Comparison of ENCODE assay signal across 13 cellular contexts in the genomic region with DNA sequence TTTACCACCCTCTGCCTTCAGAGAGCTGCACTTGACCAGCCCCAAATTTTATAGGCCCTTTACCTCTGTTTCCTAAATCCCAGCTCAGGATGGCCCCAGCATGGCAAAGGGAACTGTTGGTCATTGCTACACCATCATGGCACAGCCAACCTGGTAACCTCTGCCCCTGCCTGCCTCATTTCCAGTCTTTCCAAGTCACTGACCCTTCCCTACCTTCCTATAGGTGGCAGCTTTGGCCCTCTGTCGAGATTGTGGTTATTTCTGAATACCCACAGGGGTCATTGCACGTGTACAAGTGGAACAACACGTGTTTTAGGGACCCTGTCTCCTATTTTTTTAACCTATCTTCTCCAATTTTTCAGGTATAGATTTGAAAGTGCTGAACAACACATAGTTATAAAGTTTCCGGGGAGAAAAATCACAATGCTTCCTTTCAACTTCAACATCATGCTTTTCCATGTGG. TPM values are rescaled to one million over a fixed set of nuclear protein-coding genes. Genes with fewer than 3 reads are reported as not detected.
DNase-seq lines count a peak whose midpoint lies in the region; ATAC-seq, FAIRE-seq and TF ChIP-seq lines count a peak whose summit lies in the region.
"Had no signal": no experiment of that assay in that cellular context is flagged by ENCODE, and none has a peak within 500 bp of the region (broad histone marks: within the 10 kb centered on the region; RNA-seq: fewer than 3 reads in every experiment).

No MANE protein-coding gene starts in this region.

- DNase-seq in GM10248 (ENCODE audit: extremely low spot score): no peak
- no peak for DNase-seq in MM.1S
- DNase-seq in GM12878 (ENCODE audit: low read depth, low spot score): no peak
- no peak for DNase-seq in nephron progenitor cell
- no peak for DNase-seq in NCI-H2196 (lab: John Stamatoyannopoulos, UW; ENCODE audit: unreplicated experiment)
- no peak for DNase-seq in NCI-H345 (lab: John Stamatoyannopoulos, UW)
- DNase-seq in activated CD8-positive, alpha-beta memory T cell treated with anti-CD3 and anti-CD28 coated beads, Interleukin-2, amount 50 U/mL, for 4 hours: no peak
- DNase-seq: activated CD8-positive, alpha-beta T cell treated with anti-CD3 and anti-CD28 coated beads, Interleukin-2, amount 10 ng/mL, durations not matched to agents 7 days and 5 days; DMS79 treated with DMSO at 0.1 percent for 48 hours; NCI-H2081 treated with DMSO at 0.1 percent for 48 hours; ovary; SJCRH30 had no signal

- FAIRE-seq in GM12878 (lab: Jason Lieb, UNC): no peak
- FAIRE-seq: GM18507 had no signal

- no TSS peak for BruUV-seq in GM12878 (replicated peaks; lab: Mats Ljungman, UMichigan)

- WGBS in GM12878 (ENCODE audit: insufficient coverage, insufficient replicate concordance, low lambda C conversion rate, missing lambda C conversion rate): 25% methylated on average over 4 of the region's 4 CpGs

- H3K9me2 ChIP-seq in MM.1S (replicated peaks; ENCODE audit: insufficient read depth, low read length): no peaks in the 10 kb centered on the region

- H3K9me3 ChIP-seq in MM.1S (replicated peaks; ENCODE audit: insufficient read depth, low read length) (no peaks in the 10 kb centered on the region), GM12878 (replicated peaks; ENCODE audit: control insufficient read depth, insufficient read depth, low read length) (no peaks in the 10 kb centered on the region)
- H3K9me3 ChIP-seq: ovary, SJCRH30 had no signal

- TF ChIP-seq EP300 in GM12878 (IDR thresholded peaks at IDR 0.05; ENCODE audit: borderline replicate concordance in 1 of 2, control insufficient read depth in 1 of 2, low read depth in 2 of 2, low read length in 2 of 2): no peak

- H3K4me1 ChIP-seq in MM.1S (ENCODE audit: low read length) (no peaks in the 10 kb centered on the region), GM12878 (ENCODE audit: control insufficient read depth, insufficient read depth, low read length) (no peaks in the 10 kb centered on the region; the same call in 1 of the 2 replicates)
- H3K4me1 ChIP-seq: SJCRH30 had no signal

- H3K9me3 Mint-ChIP-seq in nephron progenitor cell: no peaks in the 10 kb centered on the region

- H3K9ac ChIP-seq in MM.1S (ENCODE audit: low read length) (no peak overlapping the region), GM12878 (ENCODE audit: control insufficient read depth, insufficient read depth, low read length) (peak overlapping the region; percentile 40; the same call in 1 of the 2 replicates)

- no peaks in the 10 kb centered on the region for H3K79me2 ChIP-seq in MM.1S (ENCODE audit: low read length)
- peaks cover 60% of the 10 kb centered on the region for H3K79me2 ChIP-seq in GM12878 (ENCODE audit: control insufficient read depth, insufficient read depth, low read length)

- H2AFZ ChIP-seq in MM.1S (ENCODE audit: low read length): no peak overlapping the region
- no peak overlapping the region for H2AFZ ChIP-seq in GM12878 (ENCODE audit: control insufficient read depth, low read depth, low read length)

- H3K27me3 Mint-ChIP-seq in nephron progenitor cell (ENCODE audit: low read depth, poor library complexity): peaks cover 65% of the 10 kb centered on the region

- H3K27ac Mint-ChIP-seq in nephron progenitor cell: no peak overlapping the region
- H3K27ac Mint-ChIP-seq: activated CD8-positive, alpha-beta T cell treated with anti-CD3 and anti-CD28 coated beads, Interleukin-2, amount 10 ng/mL, durations not matched to agents 7 days and 5 days had no signal

- TF ChIP-seq CTCF in GM10248 (IDR thresholded peaks at IDR 0.05; ENCODE audit: control extremely low read depth, extremely low read depth, low read depth, missing control alignments): peak; percentile 9
- TF ChIP-seq CTCF in MM.1S (IDR thresholded peaks at IDR 0.05; ENCODE audit: low read length): peak; percentile 29; the same call in 1 of the 2 replicates
- peak; percentile 20 to 31 (median 30); a peak in 4 of 6 replicates for TF ChIP-seq CTCF in GM12878 (IDR thresholded peaks at IDR 0.05 in 2 of 3, conservative IDR thresholded peaks at IDR 0.05 in 1 of 3; ENCODE audit: control insufficient read depth in 2 of 3, extremely low read depth in 1 of 3, insufficient read depth in 1 of 3, low read depth in 3 of 3, low read length in 3 of 3)
- TF ChIP-seq CTCF in nephron progenitor cell (IDR thresholded peaks at IDR 0.05): no peak

- no peaks in the 10 kb centered on the region for H3F3A ChIP-seq in MM.1S (ENCODE audit: insufficient read depth, low read length)

- peaks cover 35% of the 10 kb centered on the region for H3K4me1 Mint-ChIP-seq in nephron progenitor cell

- SMC1A ChIA-PET in GM12878 (lab: Charles Lee; ENCODE audit: uncharacterized antibody, unreplicated experiment): interaction anchor here (0.6 to 2.6 kb wide), 8 partner anchors 8 to 591 kb away, joined by 3 to 7 read pairs (median 4); no protein-coding TSS in a partner anchor

- CTCF ChIA-PET in GM10248 (lab: Yijun Ruan, JAX) (interaction anchor here (1.0 to 2.1 kb wide), 3 partner anchors 10 to 591 kb away, joined by 3 to 7 read pairs (median 6); no protein-coding TSS in a partner anchor), GM12878 (lab: Yijun Ruan, JAX) (interaction anchor here (0.9 to 1.9 kb wide), 9 partner anchors 9 to 591 kb away, joined by 3 to 11 read pairs (median 5); no protein-coding TSS in a partner anchor)

- intact Hi-C loops in GM12878 (cut with micrococcal nuclease; ENCODE audit: unreplicated experiment): no loop called here

- TF ChIP-seq POLR2A in GM12878 (IDR thresholded peaks at IDR 0.05; ENCODE audit: low read depth, low read length): no peak

- ATAC-seq in GM12878: no peak
- ATAC-seq: activated CD8-positive, alpha-beta T cell treated with anti-CD3 and anti-CD28 coated beads, Interleukin-2, amount 10 ng/mL, durations not matched to agents 7 days and 5 days had no signal

- RAD21 ChIA-PET in GM12878 (lab: Charles Lee; ENCODE audit: unreplicated experiment): interaction anchor here (0.6 to 1.3 kb wide), 4 partner anchors 9 to 354 kb away, joined by 3 to 5 read pairs (median 3); no protein-coding TSS in a partner anchor

- H3K36me3 ChIP-seq in MM.1S (replicated peaks; ENCODE audit: insufficient read depth, low read length) (no peaks in the 10 kb centered on the region), GM12878 (ENCODE audit: control insufficient read depth in 2 of 2, insufficient read depth in 2 of 2, low read length in 1 of 2) (no peaks in the 10 kb centered on the region)
- H3K36me3 ChIP-seq: ovary, SJCRH30 had no signal

- no peaks in the 10 kb centered on the region for H3K27me3 ChIP-seq in MM.1S (replicated peaks; ENCODE audit: insufficient read depth, low read length)
- no peaks in the 10 kb centered on the region; a peak in 1 of 4 replicates for H3K27me3 ChIP-seq in GM12878 (replicated peaks in 1 of 2; ENCODE audit: control insufficient read depth in 2 of 2, insufficient read depth in 2 of 2, low read length in 1 of 2)
- H3K27me3 ChIP-seq: ovary had no signal

- H3K27ac ChIP-seq in MM.1S (ENCODE audit: low read length): no peak overlapping the region
- no peak overlapping the region for H3K27ac ChIP-seq in GM12878 (ENCODE audit: control insufficient read depth, insufficient read depth)
- H3K27ac ChIP-seq: ovary, SJCRH30 had no signal

- H4K20me1 ChIP-seq in MM.1S (ENCODE audit: insufficient read depth, low read length) (no peaks in the 10 kb centered on the region), GM12878 (ENCODE audit: control insufficient read depth, insufficient read depth) (no peaks in the 10 kb centered on the region; the same call in 1 of the 2 replicates)

- in situ Hi-C loops in GM12878 (cut with MboI): no loop called here

- H3K36me3 Mint-ChIP-seq in nephron progenitor cell (ENCODE audit: low read depth): no peaks in the 10 kb centered on the region

- H3K4me3 ChIP-seq in MM.1S (ENCODE audit: low read length): no peak overlapping the region
- peak overlapping the region; percentile 88; the same call in 1 of the 2 replicates for H3K4me3 ChIP-seq in GM12878
- H3K4me3 ChIP-seq: ovary, SJCRH30 had no signal

- H3K4me2 ChIP-seq in MM.1S (ENCODE audit: low read depth, low read length): no peak overlapping the region
- peak overlapping the region; percentile 88 for H3K4me2 ChIP-seq in GM12878 (ENCODE audit: control insufficient read depth, insufficient read depth)

- peak overlapping the region; percentile 87 for H3K4me3 Mint-ChIP-seq in nephron progenitor cell
- H3K4me3 Mint-ChIP-seq: activated CD8-positive, alpha-beta T cell treated with anti-CD3 and anti-CD28 coated beads, Interleukin-2, amount 10 ng/mL, durations not matched to agents 7 days and 5 days had no signal

- POLR2A ChIA-PET in GM10248 (lab: Yijun Ruan, JAX) (no interaction called here), GM12878 (lab: Charles Lee) (interaction anchor here (1.6 kb wide), 1 partner anchor 13 kb away, joined by 3 read pairs; no protein-coding TSS in a partner anchor)

- TF ChIP-seq RAD21 in GM12878 (IDR thresholded peaks at IDR 0.05; ENCODE audit: insufficient read depth, low read depth, low read length): no peak

TF ChIP-seq in GM12878, 131 proteins besides CTCF, POLR2A, EP300 and RAD21 (continues in another document):
- peak; percentile 32; the same call in 1 of the 2 replicates for TF ChIP-seq RAD51 (IDR thresholded peaks at IDR 0.05)
- peak; percentile 75 to 78; a peak in 2 of 4 replicates for TF ChIP-seq BHLHE40 (IDR thresholded peaks at IDR 0.05; ENCODE audit: borderline replicate concordance in 1 of 2, low read depth in 2 of 2, low read length in 1 of 2)
- TF ChIP-seq MEF2B (IDR thresholded peaks at IDR 0.05; ENCODE audit: partially characterized antibody, poor library complexity, severe bottlenecking): peak; percentile 12
- TF ChIP-seq ASH2L (IDR thresholded peaks at IDR 0.05; ENCODE audit: borderline replicate concordance, low read depth): no peak
- TF ChIP-seq POU2F2 (IDR thresholded peaks at IDR 0.05; ENCODE audit: borderline replicate concordance, low read depth, low read length): no peak
- no peak for TF ChIP-seq CEBPB (IDR thresholded peaks at IDR 0.05; ENCODE audit: borderline replicate concordance in 1 of 2, low read depth in 2 of 2, low read length in 2 of 2)

RNA-seq across cellular contexts. Expression of a gene that starts 2.8 kb away (rescaled TPM):
- total RNA-seq in GM12878 (2013; cell fraction: nucleolus; rRNA removed): 64.7 and 65.5 TPM in 2 replicates
- total RNA-seq in GM12878 (2014; rRNA removed): 10.5 and 10.6 TPM in 2 replicates
- 5.0 and 5.3 TPM in 2 replicates for total RNA-seq in GM12878 (2014; rRNA removed; fragmentation: Illumina TruSeq; extraction: Trizol)
- 7.0 and 7.9 TPM in 2 replicates for total RNA-seq in GM12878 (2021)
- polyA plus RNA-seq in GM12878 (2011; ENCODE audit: low read depth): 2.1 TPM
- 8.4 and 14.2 TPM in 2 replicates for polyA plus RNA-seq in GM12878 (2011; rRNA removed)
- 18.5 and 20.2 TPM in 2 replicates for polyA plus RNA-seq in GM12878 (2011; cell fraction: cytosol; rRNA removed)
- 17.3 and 18.2 TPM in 2 replicates for polyA plus RNA-seq in GM12878 (2011; cell fraction: nucleus; rRNA removed)
- 4.6 and 7.8 TPM in 2 replicates for polyA plus RNA-seq in GM12878 (2012)
- 1.1 and 3.5 TPM in 2 replicates for polyA plus RNA-seq in GM12878 (2014; fragmentation: Illumina TruSeq; extraction: Trizol)
- 1 to 10 TPM; 1.2 to 2.0 TPM for polyA plus RNA-seq in GM12878 (2014; fragmentation: Nextera tagmentation; extraction: Ambion mirVana)
- polyA plus RNA-seq in GM12878 (2014; rRNA removed): 5.7 and 8.0 TPM in 2 replicates
- 1 to 10 TPM; 7.7 to 8.5 TPM for polyA plus RNA-seq in GM12878 (2016; fragmentation: Nextera tagmentation; extraction: Ambion mirVana)
- 20.5 and 28.1 TPM in 2 replicates for polyA minus RNA-seq in GM12878 (2011; rRNA and poly(A)+ RNA removed)
- 2.8 and 4.7 TPM in 2 replicates for polyA minus RNA-seq in GM12878 (2011; cell fraction: cytosol; rRNA and poly(A)+ RNA removed)
- polyA minus RNA-seq in GM12878 (2011; cell fraction: nucleus; rRNA and poly(A)+ RNA removed): 33.4 and 56.9 TPM in 2 replicates
